Comparison of ENCODE assay signal across 24 cellular contexts in genomic region chr16:52569296-52569695, GRCh38.
DNase-seq lines count a peak whose midpoint lies in the region; ATAC-seq lines count a peak whose summit lies in the region.
"Had no signal": no experiment of that assay in that cellular context is flagged by ENCODE, and none has a peak within 500 bp of the region (broad histone marks: within the 10 kb centered on the region; RNA-seq: fewer than 3 reads in every experiment).

No MANE protein-coding gene starts in this region.

- ATAC-seq in HG03025 (IDR thresholded peaks at IDR 0.05; ENCODE audit: low FRiP score, unreplicated experiment) (no peak), GM21825 (IDR thresholded peaks at IDR 0.05; ENCODE audit: unreplicated experiment) (no peak), HG03196 (IDR thresholded peaks at IDR 0.05; ENCODE audit: unreplicated experiment) (no peak)
- ATAC-seq: activated CD8-positive, alpha-beta T cell treated with anti-CD3 and anti-CD28 coated beads for 36 hours; esophagus mucosa; GM12878; left lobe of liver; upper lobe of right lung had no signal

- peak; percentile 44 to 58 for DNase-seq in NCI-H187 (lab: John Stamatoyannopoulos, UW)
- no peak for DNase-seq in NCI-H187 treated with DMSO at 0.1 percent for 48 hours (lab: John Stamatoyannopoulos, UW)
- DNase-seq in NCI-H1092 (lab: John Stamatoyannopoulos, UW) = peak; percentile 76
- peak; percentile 93 for DNase-seq in NCI-H2107 treated with DMSO at 0.1 percent for 48 hours (lab: John Stamatoyannopoulos, UW; ENCODE audit: unreplicated experiment)
- peak; percentile 44 for DNase-seq in astrocyte of the hippocampus (ENCODE audit: low read depth, low spot score)
- DNase-seq: activated CD8-positive, alpha-beta memory T cell treated with anti-CD3 and anti-CD28 coated beads, Interleukin-2, amount 50 U/mL, for 48 hours; activated CD8-positive, alpha-beta T cell treated with anti-CD3 and anti-CD28 coated beads for 36 hours; activated naive CD4-positive, alpha-beta T cell treated with anti-CD3 and anti-CD28 coated beads, Interleukin-2, amount 10 ng/mL, durations not matched to agents 7 days and 5 days; adrenal gland; cerebellar nuclear complex; glutamatergic neuron; KG1; NCI-H1436 treated with DMSO at 0.1 percent for 48 hours; NCI-H524; Peyer's patch; SIG-M5; stimulated activated naive CD4-positive, alpha-beta T cell; upper lobe of right lung had no signal
